In genomic region chr6:144555078-144555477, GRCh38 we compare ENCODE assay signal across 15 cellular contexts.
A peak's percentile ranks its signal among the peaks of the same experiment; 100 is the strongest.
DNase-seq lines count a peak whose midpoint lies in the region; ATAC-seq and TF ChIP-seq lines count a peak whose summit lies in the region.
"Had no signal": no experiment of that assay in that cellular context is flagged by ENCODE, and none has a peak within 500 bp of the region (broad histone marks: within the 10 kb centered on the region; RNA-seq: fewer than 3 reads in every experiment).

No MANE protein-coding gene starts in this region.

- H3K27me3 Mint-ChIP-seq in activated CD4-positive, alpha-beta T cell treated with anti-CD3 and anti-CD28 coated beads for 36 hours = no peaks in the 10 kb centered on the region
- H3K27me3 Mint-ChIP-seq in stimulated activated naive CD8-positive, alpha-beta T cell treated with anti-CD3 and anti-CD28 coated beads, Interleukin-15, amount 100 ng/mL, for 72 hours = no peaks in the 10 kb centered on the region
- no peaks in the 10 kb centered on the region for H3K27me3 Mint-ChIP-seq in activated T-helper 1 cell treated with anti-CD3 and anti-CD28 coated beads, Interleukin-12 subunit alpha, Interleukin-12 subunit beta, Interleukin-2, Interleukin-4 antibody, amounts not matched to agents 30 ng/mL and 10 ng/mL and 1 ng/mL, durations not matched to agents 14 hours and 24 hours and 36 hours (ENCODE audit: insufficient read depth)
- H3K27me3 Mint-ChIP-seq in Calu3 (ENCODE audit: unreplicated experiment) (no peaks in the 10 kb centered on the region), glutamatergic neuron (ENCODE audit: unreplicated experiment) (no peaks in the 10 kb centered on the region)

- no peak for DNase-seq in activated CD4-positive, alpha-beta T cell treated with anti-CD3 and anti-CD28 coated beads for 36 hours
- no peak for DNase-seq in activated CD4-positive, alpha-beta T cell treated with anti-CD3 and anti-CD28 coated beads, Interleukin-2, amount 50 U/mL, for 48 hours
- no peak for DNase-seq in stimulated activated naive CD8-positive, alpha-beta T cell treated with anti-CD3 and anti-CD28 coated beads, Interleukin-15, Interleukin-2, amounts not matched to agents 100 U/mL and 50 U/mL, for 24 hours
- DNase-seq in stimulated activated naive CD8-positive, alpha-beta T cell treated with anti-CD3 and anti-CD28 coated beads, Interleukin-15, amount 100 ng/mL, for 72 hours = no peak
- DNase-seq in kidney tubule cell (ENCODE audit: low spot score) = peak; percentile 33
- no peak for DNase-seq in activated T-helper 1 cell treated with anti-CD3 and anti-CD28 coated beads, Interleukin-12 subunit alpha, Interleukin-12 subunit beta, Interleukin-2, Interleukin-4 antibody, amounts not matched to agents 30 ng/mL and 10 ng/mL and 1 ng/mL, durations not matched to agents 14 hours and 24 hours and 36 hours (ENCODE audit: low spot score)
- DNase-seq in Calu3 = no peak
- DNase-seq in glutamatergic neuron = no peak
- DNase-seq: C1 segment of cervical spinal cord, COR-L47, NCI-H1092 treated with DMSO at 0.1 percent for 48 hours, NCI-H1694 treated with DMSO at 0.1 percent for 48 hours, NCI-H446, PC-9 had no signal

- TF ChIP-seq CTCF in Calu3 (IDR thresholded peaks at IDR 0.05; ENCODE audit: unreplicated experiment) (no peak), glutamatergic neuron (IDR thresholded peaks at IDR 0.05; ENCODE audit: partially characterized antibody, unreplicated experiment) (no peak)

- ATAC-seq in activated CD4-positive, alpha-beta T cell treated with anti-CD3 and anti-CD28 coated beads for 36 hours = peak; percentile 87
- peak; percentile 14 for ATAC-seq in stimulated activated naive CD8-positive, alpha-beta T cell treated with anti-CD3 and anti-CD28 coated beads, Interleukin-15, Interleukin-2, amounts not matched to agents 100 U/mL and 50 U/mL, for 24 hours
- no peak for ATAC-seq in stimulated activated naive CD8-positive, alpha-beta T cell treated with anti-CD3 and anti-CD28 coated beads, Interleukin-15, amount 100 ng/mL, for 72 hours
- ATAC-seq: K562 had no signal

- intact Hi-C loops in activated CD4-positive, alpha-beta T cell treated with anti-CD3 and anti-CD28 coated beads for 36 hours (cut with DNase I, micrococcal nuclease) = loop anchor here in 1 of 2 experiments (1.0 kb wide), 1 partner anchor 42 kb away; no protein-coding TSS in a partner anchor
- intact Hi-C loops in activated T-helper 1 cell treated with anti-CD3 and anti-CD28 coated beads, Interleukin-12 subunit alpha, Interleukin-12 subunit beta, Interleukin-2, Interleukin-4 antibody, amounts not matched to agents 30 ng/mL and 10 ng/mL and 1 ng/mL, durations not matched to agents 14 hours and 24 hours and 36 hours (cut with micrococcal nuclease) = no loop called here
- intact Hi-C loops in Calu3 (cut with micrococcal nuclease; ENCODE audit: unreplicated experiment) = no loop called here

- H3K4me1 Mint-ChIP-seq in activated CD4-positive, alpha-beta T cell treated with anti-CD3 and anti-CD28 coated beads for 36 hours = peaks cover 17% of the 10 kb centered on the region
- H3K4me1 Mint-ChIP-seq in stimulated activated naive CD8-positive, alpha-beta T cell treated with anti-CD3 and anti-CD28 coated beads, Interleukin-15, amount 100 ng/mL, for 72 hours = peaks cover 8% of the 10 kb centered on the region
- H3K4me1 Mint-ChIP-seq in activated T-helper 1 cell treated with anti-CD3 and anti-CD28 coated beads, Interleukin-12 subunit alpha, Interleukin-12 subunit beta, Interleukin-2, Interleukin-4 antibody, amounts not matched to agents 30 ng/mL and 10 ng/mL and 1 ng/mL, durations not matched to agents 14 hours and 24 hours and 36 hours (ENCODE audit: low read depth) = peaks cover 14% of the 10 kb centered on the region
- peaks cover 6% of the 10 kb centered on the region for H3K4me1 Mint-ChIP-seq in Calu3 (ENCODE audit: low read depth, unreplicated experiment)
- H3K4me1 Mint-ChIP-seq in glutamatergic neuron (ENCODE audit: low read depth, unreplicated experiment) = no peaks in the 10 kb centered on the region

- POLR2A ChIA-PET in activated CD4-positive, alpha-beta T cell treated with anti-CD3 and anti-CD28 coated beads for 36 hours (lab: Charles Lee) = no interaction called here

- H3K36me3 Mint-ChIP-seq in activated CD4-positive, alpha-beta T cell treated with anti-CD3 and anti-CD28 coated beads for 36 hours (ENCODE audit: low read depth) = peaks cover 33% of the 10 kb centered on the region
- peaks cover 49% of the 10 kb centered on the region for H3K36me3 Mint-ChIP-seq in activated T-helper 1 cell treated with anti-CD3 and anti-CD28 coated beads, Interleukin-12 subunit alpha, Interleukin-12 subunit beta, Interleukin-2, Interleukin-4 antibody, amounts not matched to agents 30 ng/mL and 10 ng/mL and 1 ng/mL, durations not matched to agents 14 hours and 24 hours and 36 hours (ENCODE audit: low read depth)
- H3K36me3 Mint-ChIP-seq in Calu3 (ENCODE audit: insufficient read depth, unreplicated experiment) = peaks cover 5% of the 10 kb centered on the region
- no peaks in the 10 kb centered on the region for H3K36me3 Mint-ChIP-seq in glutamatergic neuron (ENCODE audit: unreplicated experiment)

- H3K27ac Mint-ChIP-seq in activated CD4-positive, alpha-beta T cell treated with anti-CD3 and anti-CD28 coated beads for 36 hours = peak overlapping the region; percentile 67
- H3K27ac Mint-ChIP-seq in stimulated activated naive CD8-positive, alpha-beta T cell treated with anti-CD3 and anti-CD28 coated beads, Interleukin-15, amount 100 ng/mL, for 72 hours = peak overlapping the region in 1 of 2 donors; percentile 61
- no peak overlapping the region for H3K27ac Mint-ChIP-seq in activated T-helper 1 cell treated with anti-CD3 and anti-CD28 coated beads, Interleukin-12 subunit alpha, Interleukin-12 subunit beta, Interleukin-2, Interleukin-4 antibody, amounts not matched to agents 30 ng/mL and 10 ng/mL and 1 ng/mL, durations not matched to agents 14 hours and 24 hours and 36 hours
- H3K27ac Mint-ChIP-seq in Calu3 (ENCODE audit: unreplicated experiment) = no peak overlapping the region
- H3K27ac Mint-ChIP-seq in glutamatergic neuron (ENCODE audit: unreplicated experiment) = no peak overlapping the region

- no TSS peak for BruUV-seq in Calu3 (replicated peaks; lab: Mats Ljungman, UMichigan)

- H3K9me3 Mint-ChIP-seq in activated CD4-positive, alpha-beta T cell treated with anti-CD3 and anti-CD28 coated beads for 36 hours (ENCODE audit: low read depth) = no peaks in the 10 kb centered on the region
- H3K9me3 Mint-ChIP-seq in stimulated activated naive CD8-positive, alpha-beta T cell treated with anti-CD3 and anti-CD28 coated beads, Interleukin-15, amount 100 ng/mL, for 72 hours = peaks cover 0 to 5% of the 10 kb centered on the region in 2 donors
- H3K9me3 Mint-ChIP-seq in activated T-helper 1 cell treated with anti-CD3 and anti-CD28 coated beads, Interleukin-12 subunit alpha, Interleukin-12 subunit beta, Interleukin-2, Interleukin-4 antibody, amounts not matched to agents 30 ng/mL and 10 ng/mL and 1 ng/mL, durations not matched to agents 14 hours and 24 hours and 36 hours = no peaks in the 10 kb centered on the region
- H3K9me3 Mint-ChIP-seq in Calu3 (ENCODE audit: low read depth, unreplicated experiment) (no peaks in the 10 kb centered on the region), glutamatergic neuron (ENCODE audit: unreplicated experiment) (no peaks in the 10 kb centered on the region)

- H3K4me3 Mint-ChIP-seq in activated CD4-positive, alpha-beta T cell treated with anti-CD3 and anti-CD28 coated beads for 36 hours = no peak overlapping the region
- no peak overlapping the region for H3K4me3 Mint-ChIP-seq in stimulated activated naive CD8-positive, alpha-beta T cell treated with anti-CD3 and anti-CD28 coated beads, Interleukin-15, amount 100 ng/mL, for 72 hours
- no peak overlapping the region for H3K4me3 Mint-ChIP-seq in activated T-helper 1 cell treated with anti-CD3 and anti-CD28 coated beads, Interleukin-12 subunit alpha, Interleukin-12 subunit beta, Interleukin-2, Interleukin-4 antibody, amounts not matched to agents 30 ng/mL and 10 ng/mL and 1 ng/mL, durations not matched to agents 14 hours and 24 hours and 36 hours
- H3K4me3 Mint-ChIP-seq in Calu3 (ENCODE audit: low read depth, unreplicated experiment) = no peak overlapping the region
- no peak overlapping the region for H3K4me3 Mint-ChIP-seq in glutamatergic neuron (ENCODE audit: unreplicated experiment)

- CTCF ChIA-PET in activated CD4-positive, alpha-beta T cell treated with anti-CD3 and anti-CD28 coated beads for 36 hours (lab: Charles Lee) = interaction anchor here (1.0 kb wide), 1 partner anchor 10 kb away, joined by 6 read pairs; no protein-coding TSS in a partner anchor
- CTCF ChIA-PET in Calu3 (lab: Charles Lee) = no interaction called here
